ENCODE assay signal across 8 cellular contexts in genomic region chr5:32311404-32312193, GRCh38. TPM values are rescaled to one million over a fixed set of nuclear protein-coding genes. Genes with fewer than 3 reads are reported as not detected.
DNase-seq lines count a peak whose midpoint lies in the region; ATAC-seq and TF ChIP-seq lines count a peak whose summit lies in the region.

No MANE protein-coding gene starts in this region.

- no peaks in the 10 kb centered on the region for H3K36me3 ChIP-seq in muscle layer of duodenum (ENCODE audit: control insufficient read depth in 1 of 2, insufficient read depth in 2 of 2, low read length in 2 of 2)

- peaks cover 21% of the 10 kb centered on the region for H3K36me3 Mint-ChIP-seq in CD4-positive, alpha-beta T cell (ENCODE audit: low read depth)

- CTCF ChIA-PET in CD4-positive, alpha-beta T cell (lab: Charles Lee), result interaction anchor here (0.6 kb wide), 1 partner anchor 171 kb away, joined by 3 read pairs; no protein-coding TSS in a partner anchor

- POLR2A ChIA-PET in CD4-positive, alpha-beta T cell (lab: Charles Lee), result interaction anchor here (0.7 to 2.3 kb wide), 4 partner anchors 9 to 274 kb away, joined by 3 to 18 read pairs (median 4); partner anchors contain the start of genes GOLPH3 and SUB1

- intact Hi-C loops in CD4-positive, alpha-beta T cell (cut with DNase I, micrococcal nuclease), result loop anchor here (2.0 to 5.0 kb wide), 6 partner anchors 34 to 779 kb away; partner anchors contain the start of genes GOLPH3 (in 2 of the 2), ZFR (in 2 of the 2), C5orf22 (in 1 of the 2) and DROSHA (in 1 of the 2)

- H3K27ac ChIP-seq in CD4-positive, alpha-beta T cell (ENCODE audit: low read depth, low read length), result peak overlapping the region; percentile 65
- peak overlapping the region; percentile 89 for H3K27ac ChIP-seq in muscle layer of duodenum (ENCODE audit: low read length)

- H3K27me3 ChIP-seq in CD4-positive, alpha-beta T cell (ENCODE audit: control insufficient read depth, insufficient read depth, low read length), result no peaks in the 10 kb centered on the region
- no peaks in the 10 kb centered on the region for H3K27me3 ChIP-seq in muscle layer of duodenum (ENCODE audit: low read depth, low read length)

- peak overlapping the region; percentile 91 for H3K4me3 Mint-ChIP-seq in CD4-positive, alpha-beta T cell

- H3K27me3 Mint-ChIP-seq in CD4-positive, alpha-beta T cell, result no peaks in the 10 kb centered on the region

- H3K4me3 ChIP-seq in LNCaP clone FGC (ENCODE audit: low read depth, low read length), result peak overlapping the region; percentile 78
- H3K4me3 ChIP-seq in choroid plexus epithelial cell (ENCODE audit: low read depth, low read length), result peak overlapping the region; percentile 83
- peak overlapping the region; percentile 82 to 85 for H3K4me3 ChIP-seq in muscle layer of duodenum (ENCODE audit: low read depth in 1 of 2, low read length in 2 of 2)

- H3K27ac Mint-ChIP-seq in CD4-positive, alpha-beta T cell, result peak overlapping the region; percentile 89

- no peaks in the 10 kb centered on the region for H3K9me3 ChIP-seq in CD4-positive, alpha-beta T cell (ENCODE audit: control insufficient read depth, low read length)
- H3K9me3 ChIP-seq in muscle layer of duodenum (ENCODE audit: control insufficient read depth in 1 of 2, low read length in 2 of 2), result no peaks in the 10 kb centered on the region

- H3K9me3 Mint-ChIP-seq in CD4-positive, alpha-beta T cell, result no peaks in the 10 kb centered on the region

- peaks cover 55% of the 10 kb centered on the region for H3K4me1 Mint-ChIP-seq in CD4-positive, alpha-beta T cell (ENCODE audit: low read depth)

- no peak for TF ChIP-seq CTCF in CD4-positive, alpha-beta T cell (IDR thresholded peaks at IDR 0.05)
- no peak for TF ChIP-seq CTCF in LNCaP clone FGC (IDR thresholded peaks at IDR 0.05; ENCODE audit: control insufficient read depth, extremely low read depth, insufficient read depth)
- no peak for TF ChIP-seq CTCF in choroid plexus epithelial cell (conservative IDR thresholded peaks at IDR 0.05; ENCODE audit: low read depth, low read length)

- no peak for ATAC-seq in CD4-positive, alpha-beta T cell (ENCODE audit: poor library complexity)
- no peak for ATAC-seq in GM18858 (IDR thresholded peaks at IDR 0.05; ENCODE audit: unreplicated experiment)
- no peak for ATAC-seq in HG03159 (IDR thresholded peaks at IDR 0.05; ENCODE audit: unreplicated experiment)

- peaks cover 4 to 34% of the 10 kb centered on the region in 2 donors for H3K4me1 ChIP-seq in muscle layer of duodenum (ENCODE audit: control insufficient read depth in 1 of 2, insufficient read depth in 2 of 2, low read length in 2 of 2)

- DNase-seq in CD4-positive, alpha-beta T cell, result no peak
- DNase-seq in LNCaP clone FGC (ENCODE audit: low read depth) (no peak), choroid plexus epithelial cell (ENCODE audit: low read depth) (peak; percentile 13), HK-2 (ENCODE audit: unreplicated experiment) (no peak), DMS53 treated with DMSO at 0.1 percent for 48 hours (lab: John Stamatoyannopoulos, UW; ENCODE audit: unreplicated experiment) (no peak)

RNA-seq across cellular contexts. Expression of gene MTMR12, which starts 1.1 kb away (rescaled TPM):
- 10 to 100 TPM; 15.9 to 18.3 TPM for total RNA-seq in CD4-positive, alpha-beta T cell
